Comparison of ENCODE assay signal across 8 cellular contexts in genomic region chr4:2800691-2801596, GRCh38. TPM values are rescaled to one million over a fixed set of nuclear protein-coding genes. Genes with fewer than 3 reads are reported as not detected.
DNase-seq lines count a peak whose midpoint lies in the region; ATAC-seq and TF ChIP-seq lines count a peak whose summit lies in the region.

No MANE protein-coding gene starts in this region.

- H3K4me1 Mint-ChIP-seq in T-helper 2 cell treated with Interferon-gamma antibody and Interleukin-4, amounts not matched to agents 5 μg/mL and 100 μg/mL, for 36 hours (ENCODE audit: low read depth), result peaks cover 32% of the 10 kb centered on the region
- H3K4me1 Mint-ChIP-seq in natural killer cell, result peaks cover 23 to 48% of the 10 kb centered on the region in 2 donors

- H3K4me3 ChIP-seq in GM06990 (replicated peaks; ENCODE audit: low read depth, low read length) (peak overlapping the region; percentile 74), esophagus squamous epithelium (peak overlapping the region in 3 of 4 donors; percentile 24 to 52 (median 25))

- WGBS in esophagus squamous epithelium, 2 donors, result 28 to 30% methylated on average over 10 to 13 of the region's 29 CpGs

- no peaks in the 10 kb centered on the region for H3K9me3 Mint-ChIP-seq in T-helper 2 cell treated with Interferon-gamma antibody and Interleukin-4, amounts not matched to agents 5 μg/mL and 100 μg/mL, for 36 hours
- no peaks in the 10 kb centered on the region for H3K9me3 Mint-ChIP-seq in natural killer cell

- peaks cover 2% of the 10 kb centered on the region for H3K36me3 Mint-ChIP-seq in T-helper 2 cell treated with Interferon-gamma antibody and Interleukin-4, amounts not matched to agents 5 μg/mL and 100 μg/mL, for 36 hours (ENCODE audit: low read depth)
- H3K36me3 Mint-ChIP-seq in natural killer cell, result no peaks in the 10 kb centered on the region

- H3K36me3 ChIP-seq in GM06990 (ENCODE audit: control insufficient read depth, insufficient read depth, low read length) (peaks cover 3% of the 10 kb centered on the region), esophagus squamous epithelium (no peaks in the 10 kb centered on the region)

- no peak for TF ChIP-seq CTCF in GM06990 (IDR thresholded peaks at IDR 0.05; ENCODE audit: insufficient read depth, low read length, poor library complexity, severe bottlenecking)
- no peak for TF ChIP-seq CTCF in esophagus squamous epithelium (IDR thresholded peaks at IDR 0.05)
- TF ChIP-seq CTCF in natural killer cell (IDR thresholded peaks at IDR 0.05), result no peak

- no peaks in the 10 kb centered on the region for H3K27me3 Mint-ChIP-seq in T-helper 2 cell treated with Interferon-gamma antibody and Interleukin-4, amounts not matched to agents 5 μg/mL and 100 μg/mL, for 36 hours (ENCODE audit: low read depth)
- no peaks in the 10 kb centered on the region for H3K27me3 Mint-ChIP-seq in natural killer cell (ENCODE audit: low read depth in 2 of 2)

- intact Hi-C loops in esophagus squamous epithelium (cut with DNase I), result no loop called here
- intact Hi-C loops in natural killer cell (cut with micrococcal nuclease), result no loop called here

- no peaks in the 10 kb centered on the region for H3K27me3 ChIP-seq in GM06990 (replicated peaks; ENCODE audit: control insufficient read depth, insufficient read depth, low read length)
- no peaks in the 10 kb centered on the region for H3K27me3 ChIP-seq in esophagus squamous epithelium

- no peaks in the 10 kb centered on the region for H3K9me3 ChIP-seq in esophagus squamous epithelium

- H3K4me1 ChIP-seq in esophagus squamous epithelium, result peaks cover 83 to 100% (median 98%) of the 10 kb centered on the region in 3 donors

- peak overlapping the region; percentile 55 for H3K4me3 Mint-ChIP-seq in T-helper 2 cell treated with Interferon-gamma antibody and Interleukin-4, amounts not matched to agents 5 μg/mL and 100 μg/mL, for 36 hours
- no peak overlapping the region for H3K4me3 Mint-ChIP-seq in natural killer cell

- peak overlapping the region; percentile 76 to 89 (median 86) for H3K27ac ChIP-seq in esophagus squamous epithelium

- ATAC-seq in HG02678 (IDR thresholded peaks at IDR 0.05; ENCODE audit: unreplicated experiment), result peak; percentile 50
- ATAC-seq in natural killer cell, result peak; percentile 16 to 56 (median 18)
- ATAC-seq in GM19452 (IDR thresholded peaks at IDR 0.05; ENCODE audit: unreplicated experiment), result no peak

- peak overlapping the region; percentile 65 for H3K27ac Mint-ChIP-seq in T-helper 2 cell treated with Interferon-gamma antibody and Interleukin-4, amounts not matched to agents 5 μg/mL and 100 μg/mL, for 36 hours
- peak overlapping the region in 1 of 2 donors; percentile 64 for H3K27ac Mint-ChIP-seq in natural killer cell

- peak; percentile 75 for DNase-seq in GM06990 (ENCODE audit: extremely low read depth, insufficient read length)
- DNase-seq in T-helper 2 cell treated with Interferon-gamma antibody and Interleukin-4, amounts not matched to agents 5 μg/mL and 100 μg/mL, for 36 hours (ENCODE audit: low spot score), result peak; percentile 49
- DNase-seq in esophagus squamous epithelium (lab: John Stamatoyannopoulos, UW), result no peak
- DNase-seq in natural killer cell, result no peak
- DNase-seq in NCI-H187 (lab: John Stamatoyannopoulos, UW), result no peak
- DNase-seq in stimulated activated CD4-positive, alpha-beta T cell treated with anti-CD3 and anti-CD28 coated beads, Interleukin-1b, Interleukin-23, amount 100 ng/mL, for 48 hours, result no peak

- TF ChIP-seq POLR2A in esophagus squamous epithelium (IDR thresholded peaks at IDR 0.05), result no peak

RNA-seq across cellular contexts. Expression of gene SH3BP2, which starts 8.1 kb away (rescaled TPM):
- 10 to 100 TPM; 13.5 to 36.8 (median 34.0) TPM for total RNA-seq in esophagus squamous epithelium
- total RNA-seq in natural killer cell, result 100 to 1,000 TPM; 213 to 283 (median 221) TPM

RNA-seq across cellular contexts. Expression of gene ADD1, which starts 42.7 kb away (rescaled TPM):
- total RNA-seq in esophagus squamous epithelium (100 to 1,000 TPM in 2 of 4 donors, 10 to 100 TPM in 2; 81.7 to 144 (median 103) TPM), natural killer cell (100 to 1,000 TPM; 383 to 465 (median 452) TPM)

RNA-seq across cellular contexts. Expression of gene TNIP2, which starts 44.8 kb away (rescaled TPM):
- total RNA-seq in esophagus squamous epithelium (10 to 100 TPM; 40.1 to 58.2 (median 45.5) TPM), natural killer cell (10 to 100 TPM; 35.6 to 53.9 (median 41.6) TPM)

Comparison
In these comparisons a context has a peak if more than half of its experiments do, and no peak if none do; other contexts are left out.
1. DNase-seq: peak in GM06990 (single experiment) and T-helper 2 cell treated with Interferon-gamma antibody and Interleukin-4, amounts not matched to agents 5 μg/mL and 100 μg/mL, for 36 hours (single experiment); none in esophagus squamous epithelium (single experiment), natural killer cell (single experiment), NCI-H187 (0 of 2) and stimulated activated CD4-positive, alpha-beta T cell treated with anti-CD3 and anti-CD28 coated beads, Interleukin-1b, Interleukin-23, amount 100 ng/mL, for 48 hours (single experiment).
2. RNA of gene SH3BP2, which starts 8.1 kb away (total RNA-seq): 213 to 283 TPM in natural killer cell; 13.5 to 36.8 TPM in esophagus squamous epithelium; every median in the first group is over 4 times any median in the second.